ENCODE assay signal across 1 cellular context in the genomic region with DNA sequence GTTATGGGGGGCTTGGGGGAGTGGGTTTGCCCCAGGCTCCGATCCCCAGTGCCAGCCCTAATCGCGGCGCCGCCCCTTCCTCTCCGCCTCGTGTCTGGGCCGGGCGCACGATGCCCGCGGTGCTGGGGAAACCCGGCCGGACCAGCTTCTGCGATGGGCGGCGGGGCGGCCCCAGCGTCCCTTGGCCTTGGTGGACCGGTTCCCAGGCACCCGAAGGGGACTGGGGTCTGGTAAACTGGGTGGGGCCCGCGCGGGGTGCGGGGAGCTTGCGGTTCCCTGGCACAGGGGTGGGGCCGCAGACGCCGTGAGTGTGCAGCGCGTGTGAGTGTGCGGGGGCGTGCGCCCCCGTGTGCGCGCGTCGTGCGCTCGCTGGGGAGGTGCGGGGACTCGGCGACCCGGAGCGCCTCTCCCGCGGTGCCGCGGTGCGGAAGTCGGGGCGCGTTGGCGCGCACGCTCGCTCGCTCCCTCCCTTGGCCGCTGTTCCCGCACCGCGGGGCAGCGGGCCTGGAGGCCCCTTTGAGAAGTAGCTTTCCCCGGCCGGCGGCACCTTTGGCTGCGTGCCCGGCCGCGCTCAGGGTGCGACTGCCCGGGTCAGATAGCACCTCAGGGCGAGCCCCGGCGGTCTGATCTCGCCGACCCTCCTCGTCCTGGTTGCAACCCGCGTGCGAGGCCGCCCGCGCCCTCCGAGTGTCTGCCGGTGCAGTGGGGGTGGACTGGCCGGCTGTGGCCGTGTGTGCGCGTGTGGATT.
TF ChIP-seq lines count a peak whose summit lies in the region.

No MANE protein-coding gene starts in this region.

TF ChIP-seq in HepG2, 621 proteins besides CTCF, POLR2A, EP300 and RAD21 (continued from another document and continues in another):
- TF ChIP-seq ZNF879 (CRISPR knock-in tag; IDR thresholded peaks at IDR 0.05) (0 out of 2 replicates have a peak, but pooled peaks have one; percentile 16), ZNF251 (CRISPR knock-in tag; IDR thresholded peaks at IDR 0.05) (no peak), ARID4A (CRISPR knock-in tag; IDR thresholded peaks at IDR 0.05; ENCODE audit: borderline replicate concordance) (peak; percentile 51; the same call in 1 of the 2 replicates), HDAC1 (CRISPR knock-in tag; IDR thresholded peaks at IDR 0.05) (peak; percentile 47; the same call in 1 of the 2 replicates), ZNF780A (CRISPR knock-in tag; IDR thresholded peaks at IDR 0.05) (no peak), HOXA5 (CRISPR knock-in tag; IDR thresholded peaks at IDR 0.05) (peak; percentile 23; the same call in 1 of the 2 replicates), ZNF3 (CRISPR knock-in tag; IDR thresholded peaks at IDR 0.05) (no peak), ZBTB21 (CRISPR knock-in tag; IDR thresholded peaks at IDR 0.05) (no peak), ZBTB42 (CRISPR knock-in tag; IDR thresholded peaks at IDR 0.05) (no peak), ZC3H13 (CRISPR knock-in tag; IDR thresholded peaks at IDR 0.05) (0 out of 2 replicates have a peak, but pooled peaks have one; percentile 35), RXRA (CRISPR knock-in tag; IDR thresholded peaks at IDR 0.05) (peak; percentile 53; the same call in 1 of the 2 replicates), KMT2B (CRISPR knock-in tag; IDR thresholded peaks at IDR 0.05) (peak; percentile 50; the same call in 1 of the 2 replicates), FIP1L1 (IDR thresholded peaks at IDR 0.05; ENCODE audit: borderline replicate concordance, insufficient read depth, low read depth, low read length) (no peak), MED13 (CRISPR knock-in tag; IDR thresholded peaks at IDR 0.05) (no peak), ZNF878 (CRISPR knock-in tag; IDR thresholded peaks at IDR 0.05) (no peak), MAFK (conservative IDR thresholded peaks at IDR 0.05 in 1 of 2, IDR thresholded peaks at IDR 0.05 in 1 of 2; ENCODE audit: low read length in 2 of 2) (no peak), RFXAP (CRISPR knock-in tag; IDR thresholded peaks at IDR 0.05; ENCODE audit: borderline replicate concordance) (0 out of 2 replicates have a peak, but pooled peaks have one; percentile 31), TAF1 (CRISPR knock-in tag; IDR thresholded peaks at IDR 0.05) (peak; percentile 55), ZNF138 (CRISPR knock-in tag; IDR thresholded peaks at IDR 0.05; ENCODE audit: low read depth) (0 out of 2 replicates have a peak, but pooled peaks have one; percentile 54), ELF1 (CRISPR knock-in tag; IDR thresholded peaks at IDR 0.05) (no peak), MXI1 (IDR thresholded peaks at IDR 0.05; ENCODE audit: borderline replicate concordance, low read depth, low read length) (no peak), ZKSCAN1 (IDR thresholded peaks at IDR 0.05; ENCODE audit: low read length) (no peak), SPEN (CRISPR knock-in tag; IDR thresholded peaks at IDR 0.05; ENCODE audit: low read depth) (0 out of 2 replicates have a peak, but pooled peaks have one; percentile 13), PAX8 (CRISPR knock-in tag; IDR thresholded peaks at IDR 0.05; ENCODE audit: borderline replicate concordance) (no peak), TP53 (CRISPR knock-in tag; conservative IDR thresholded peaks at IDR 0.05) (no peak), ZNF549 (CRISPR knock-in tag; IDR thresholded peaks at IDR 0.05) (no peak), NR1H2 (CRISPR knock-in tag; IDR thresholded peaks at IDR 0.05; ENCODE audit: borderline replicate concordance, low read depth) (no peak), NONO (IDR thresholded peaks at IDR 0.05) (no peak), NONO (CRISPR knock-in tag; conservative IDR thresholded peaks at IDR 0.05) (no peak), ARNT2 (CRISPR knock-in tag; IDR thresholded peaks at IDR 0.05; ENCODE audit: low read depth) (0 out of 2 replicates have a peak, but pooled peaks have one; percentile 34), TARDBP (CRISPR knock-in tag; IDR thresholded peaks at IDR 0.05) (no peak), FOSL1 (CRISPR knock-in tag; IDR thresholded peaks at IDR 0.05; ENCODE audit: borderline replicate concordance) (no peak), ZNF850 (CRISPR knock-in tag; conservative IDR thresholded peaks at IDR 0.05) (no peak), E2F5 (CRISPR knock-in tag; conservative IDR thresholded peaks at IDR 0.05) (0 out of 2 replicates have a peak, but pooled peaks have one; percentile 52), CENPX (CRISPR knock-in tag; IDR thresholded peaks at IDR 0.05) (no peak), ZBTB3 (CRISPR knock-in tag; IDR thresholded peaks at IDR 0.05; ENCODE audit: borderline replicate concordance, low read depth) (no peak), ZNF547 (CRISPR knock-in tag; IDR thresholded peaks at IDR 0.05) (peak; percentile 44; the same call in 1 of the 2 replicates), KLF11 (CRISPR knock-in tag; IDR thresholded peaks at IDR 0.05) (no peak), HNF4A (CRISPR knock-in tag; IDR thresholded peaks at IDR 0.05) (no peak), CHD2 (IDR thresholded peaks at IDR 0.05; ENCODE audit: low read depth, low read length) (no peak), TRIM22 (IDR thresholded peaks at IDR 0.05) (no peak), LCORL (IDR thresholded peaks at IDR 0.05) (no peak), LCORL (CRISPR knock-in tag; IDR thresholded peaks at IDR 0.05) (no peak), GLI4 (CRISPR knock-in tag; IDR thresholded peaks at IDR 0.05; ENCODE audit: borderline replicate concordance) (no peak), ZNF768 (CRISPR knock-in tag; IDR thresholded peaks at IDR 0.05) (peak; percentile 51; the same call in 1 of the 2 replicates), ISL2 (CRISPR knock-in tag; IDR thresholded peaks at IDR 0.05) (peak; percentile 15; the same call in 1 of the 2 replicates), ZNF230 (CRISPR knock-in tag; IDR thresholded peaks at IDR 0.05) (0 out of 2 replicates have a peak, but pooled peaks have one; percentile 20), NFIB (CRISPR knock-in tag; IDR thresholded peaks at IDR 0.05; ENCODE audit: borderline replicate concordance) (no peak), MLX (CRISPR knock-in tag; IDR thresholded peaks at IDR 0.05) (no peak), PITX1 (CRISPR knock-in tag; IDR thresholded peaks at IDR 0.05) (no peak), IRF2 (CRISPR knock-in tag; IDR thresholded peaks at IDR 0.05) (no peak; the same call in 1 of the 2 replicates)
- TF ChIP-seq, protein P1, sequence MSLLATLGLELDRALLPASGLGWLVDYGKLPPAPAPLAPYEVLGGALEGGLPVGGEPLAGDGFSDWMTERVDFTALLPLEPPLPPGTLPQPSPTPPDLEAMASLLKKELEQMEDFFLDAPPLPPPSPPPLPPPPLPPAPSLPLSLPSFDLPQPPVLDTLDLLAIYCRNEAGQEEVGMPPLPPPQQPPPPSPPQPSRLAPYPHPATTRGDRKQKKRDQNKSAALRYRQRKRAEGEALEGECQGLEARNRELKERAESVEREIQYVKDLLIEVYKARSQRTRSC (CRISPR knock-in tag; IDR thresholded peaks at IDR 0.05; ENCODE audit: low read depth): 0 out of 2 replicates have a peak, but pooled peaks have one; percentile 10
- TF ChIP-seq, protein P2, sequence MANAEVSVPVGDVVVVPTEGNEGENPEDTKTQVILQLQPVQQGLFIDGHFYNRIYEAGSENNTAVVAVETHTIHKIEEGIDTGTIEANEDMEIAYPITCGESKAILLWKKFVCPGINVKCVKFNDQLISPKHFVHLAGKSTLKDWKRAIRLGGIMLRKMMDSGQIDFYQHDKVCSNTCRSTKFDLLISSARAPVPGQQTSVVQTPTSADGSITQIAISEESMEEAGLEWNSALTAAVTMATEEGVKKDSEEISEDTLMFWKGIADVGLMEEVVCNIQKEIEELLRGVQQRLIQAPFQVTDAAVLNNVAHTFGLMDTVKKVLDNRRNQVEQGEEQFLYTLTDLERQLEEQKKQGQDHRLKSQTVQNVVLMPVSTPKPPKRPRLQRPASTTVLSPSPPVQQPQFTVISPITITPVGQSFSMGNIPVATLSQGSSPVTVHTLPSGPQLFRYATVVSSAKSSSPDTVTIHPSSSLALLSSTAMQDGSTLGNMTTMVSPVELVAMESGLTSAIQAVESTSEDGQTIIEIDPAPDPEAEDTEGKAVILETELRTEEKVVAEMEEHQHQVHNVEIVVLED (CRISPR knock-in tag; IDR thresholded peaks at IDR 0.05; ENCODE audit: borderline replicate concordance): peak; percentile 43; the same call in 1 of the 2 replicates
- TF ChIP-seq, protein P3, sequence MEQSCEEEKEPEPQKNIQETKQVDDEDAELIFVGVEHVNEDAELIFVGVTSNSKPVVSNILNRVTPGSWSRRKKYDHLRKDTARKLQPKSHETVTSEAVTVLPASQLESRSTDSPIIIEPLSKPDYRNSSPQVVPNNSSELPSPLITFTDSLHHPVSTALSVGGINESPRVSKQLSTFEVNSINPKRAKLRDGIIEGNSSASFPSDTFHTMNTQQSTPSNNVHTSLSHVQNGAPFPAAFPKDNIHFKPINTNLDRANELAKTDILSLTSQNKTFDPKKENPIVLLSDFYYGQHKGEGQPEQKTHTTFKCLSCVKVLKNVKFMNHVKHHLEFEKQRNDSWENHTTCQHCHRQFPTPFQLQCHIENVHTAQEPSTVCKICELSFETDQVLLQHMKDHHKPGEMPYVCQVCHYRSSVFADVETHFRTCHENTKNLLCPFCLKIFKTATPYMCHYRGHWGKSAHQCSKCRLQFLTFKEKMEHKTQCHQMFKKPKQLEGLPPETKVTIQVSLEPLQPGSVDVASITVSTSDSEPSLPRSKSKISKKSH (CRISPR knock-in tag; IDR thresholded peaks at IDR 0.05; ENCODE audit: borderline replicate concordance): 0 out of 2 replicates have a peak, but pooled peaks have one; percentile 30
- TF ChIP-seq, protein P4, sequence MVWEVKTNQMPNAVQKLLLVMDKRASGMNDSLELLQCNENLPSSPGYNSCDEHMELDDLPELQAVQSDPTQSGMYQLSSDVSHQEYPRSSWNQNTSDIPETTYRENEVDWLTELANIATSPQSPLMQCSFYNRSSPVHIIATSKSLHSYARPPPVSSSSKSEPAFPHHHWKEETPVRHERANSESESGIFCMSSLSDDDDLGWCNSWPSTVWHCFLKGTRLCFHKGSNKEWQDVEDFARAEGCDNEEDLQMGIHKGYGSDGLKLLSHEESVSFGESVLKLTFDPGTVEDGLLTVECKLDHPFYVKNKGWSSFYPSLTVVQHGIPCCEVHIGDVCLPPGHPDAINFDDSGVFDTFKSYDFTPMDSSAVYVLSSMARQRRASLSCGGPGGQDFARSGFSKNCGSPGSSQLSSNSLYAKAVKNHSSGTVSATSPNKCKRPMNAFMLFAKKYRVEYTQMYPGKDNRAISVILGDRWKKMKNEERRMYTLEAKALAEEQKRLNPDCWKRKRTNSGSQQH (CRISPR knock-in tag; IDR thresholded peaks at IDR 0.05; ENCODE audit: low read depth): 0 out of 2 replicates have a peak, but pooled peaks have one; percentile 3
